Comparison of ENCODE assay signal across 8 cellular contexts in the genomic region with DNA sequence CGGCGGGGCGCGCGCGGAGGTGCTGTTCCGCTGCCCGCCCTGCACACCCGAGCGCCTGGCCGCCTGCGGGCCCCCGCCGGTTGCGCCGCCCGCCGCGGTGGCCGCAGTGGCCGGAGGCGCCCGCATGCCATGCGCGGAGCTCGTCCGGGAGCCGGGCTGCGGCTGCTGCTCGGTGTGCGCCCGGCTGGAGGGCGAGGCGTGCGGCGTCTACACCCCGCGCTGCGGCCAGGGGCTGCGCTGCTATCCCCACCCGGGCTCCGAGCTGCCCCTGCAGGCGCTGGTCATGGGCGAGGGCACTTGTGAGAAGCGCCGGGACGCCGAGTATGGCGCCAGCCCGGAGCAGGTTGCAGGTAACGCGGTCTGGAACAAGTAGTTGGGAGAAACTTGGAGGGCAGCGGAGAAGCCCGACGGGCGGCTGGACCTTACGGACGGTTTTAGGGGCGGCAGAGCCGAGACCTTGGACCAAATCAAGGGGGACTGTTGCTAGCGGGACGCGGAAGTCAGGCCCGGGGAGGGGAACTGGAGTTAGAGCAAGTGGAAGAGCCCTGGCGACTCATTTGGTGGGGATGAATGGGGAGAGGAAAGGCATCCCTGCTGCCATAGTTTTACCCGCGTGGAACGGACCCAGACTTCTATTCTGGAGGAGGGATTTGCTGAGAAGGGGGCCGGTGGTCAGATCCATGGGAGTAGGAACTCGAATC. TPM values are rescaled to one million over a fixed set of nuclear protein-coding genes. Genes with fewer than 3 reads are reported as not detected.
A peak's percentile ranks its signal among the peaks of the same experiment; 100 is the strongest.
DNase-seq lines count a peak whose midpoint lies in the region; ATAC-seq and TF ChIP-seq lines count a peak whose summit lies in the region.

No MANE protein-coding gene starts in this region.

- no peaks in the 10 kb centered on the region for H3K9me2 ChIP-seq in PC-3 (replicated peaks; ENCODE audit: low read length)

- H3K4me3 ChIP-seq in PC-3 (ENCODE audit: low read length) = peak overlapping the region; percentile 95

- H3K4me1 ChIP-seq in PC-3 (ENCODE audit: insufficient read depth, low read length) = peaks cover 32% of the 10 kb centered on the region

- peaks cover 9% of the 10 kb centered on the region for H3K27me3 ChIP-seq in PC-3 (ENCODE audit: low read length)

- peak overlapping the region; percentile 65 for H3K9ac ChIP-seq in PC-3 (ENCODE audit: low read length)

- H3K36me3 ChIP-seq in PC-3 (ENCODE audit: low read depth, low read length) = no peaks in the 10 kb centered on the region

- H3K9me3 Mint-ChIP-seq in endothelial cell (ENCODE audit: unreplicated experiment) = no peaks in the 10 kb centered on the region
- no peaks in the 10 kb centered on the region for H3K9me3 Mint-ChIP-seq in nephron progenitor cell

- DNase-seq in NCI-H1417 (lab: John Stamatoyannopoulos, UW) = peak; percentile 1 to 78 (median 73)
- no peak for DNase-seq in NCI-H1417 treated with DMSO at 0.1 percent for 48 hours (lab: John Stamatoyannopoulos, UW)
- peak; percentile 25 for DNase-seq in PC-3
- DNase-seq in endothelial cell (ENCODE audit: low spot score) = peak; percentile 41
- no peak for DNase-seq in nephron progenitor cell
- no peak for DNase-seq in NAMALWA (ENCODE audit: low spot score)

- no peak overlapping the region for H3K27ac ChIP-seq in PC-3 (ENCODE audit: low read length)

- no TSS peak for BruUV-seq in PC-3 (replicated peaks; lab: Mats Ljungman, UMichigan)

- no peaks in the 10 kb centered on the region for H3K9me3 ChIP-seq in PC-3 (ENCODE audit: low read length)

- POLR2A ChIA-PET in PC-3 (lab: Charles Lee; ENCODE audit: unreplicated experiment) = no interaction called here

- H2AFZ ChIP-seq in PC-3 (ENCODE audit: low read length) = peak overlapping the region; percentile 96

- H3K79me2 ChIP-seq in PC-3 (ENCODE audit: low read length) = peaks cover 28% of the 10 kb centered on the region

- peak overlapping the region; percentile 97 for H3K27ac Mint-ChIP-seq in endothelial cell (ENCODE audit: unreplicated experiment)
- H3K27ac Mint-ChIP-seq in nephron progenitor cell = peak overlapping the region; percentile 36

- H3F3A ChIP-seq in PC-3 (ENCODE audit: low read length, unreplicated experiment) = no peaks in the 10 kb centered on the region

- peaks cover 50% of the 10 kb centered on the region for H3K4me1 Mint-ChIP-seq in endothelial cell (ENCODE audit: unreplicated experiment)
- peaks cover 57% of the 10 kb centered on the region for H3K4me1 Mint-ChIP-seq in nephron progenitor cell

- H3K4me3 Mint-ChIP-seq in endothelial cell (ENCODE audit: unreplicated experiment) (peak overlapping the region; percentile 100), nephron progenitor cell (peak overlapping the region; percentile 98)

- no peaks in the 10 kb centered on the region for H4K20me1 ChIP-seq in PC-3 (ENCODE audit: low read length)

- H3K4me2 ChIP-seq in PC-3 (ENCODE audit: low read length) = peak overlapping the region; percentile 99

- CTCF ChIA-PET in PC-3 (lab: Charles Lee) = no interaction called here

- ATAC-seq in PC-3 (peak; percentile 35), HG02870 (IDR thresholded peaks at IDR 0.05; ENCODE audit: unreplicated experiment) (no peak), GM18907 (IDR thresholded peaks at IDR 0.05; ENCODE audit: unreplicated experiment) (no peak)

- intact Hi-C loops in PC-3 (cut with micrococcal nuclease) = no loop called here

- H3K27me3 Mint-ChIP-seq in endothelial cell (ENCODE audit: unreplicated experiment) = peaks cover 30% of the 10 kb centered on the region
- peaks cover 14% of the 10 kb centered on the region for H3K27me3 Mint-ChIP-seq in nephron progenitor cell (ENCODE audit: low read depth, poor library complexity)

- no peak for TF ChIP-seq CTCF in PC-3 (conservative IDR thresholded peaks at IDR 0.05; ENCODE audit: low read depth, low read length)
- no peak for TF ChIP-seq CTCF in endothelial cell (IDR thresholded peaks at IDR 0.05; ENCODE audit: unreplicated experiment)
- no peak for TF ChIP-seq CTCF in nephron progenitor cell (IDR thresholded peaks at IDR 0.05)

- H3K36me3 Mint-ChIP-seq in endothelial cell (ENCODE audit: low read depth, unreplicated experiment) (peaks cover 32% of the 10 kb centered on the region), nephron progenitor cell (ENCODE audit: low read depth) (peaks cover 7% of the 10 kb centered on the region)

RNA-seq across cellular contexts. Expression of gene IGFBP2, which starts 0.5 kb away (rescaled TPM):
- 174 and 183 TPM in 2 replicates for total RNA-seq in PC-3 (2014; rRNA removed)
- 1,170 TPM for total RNA-seq in endothelial cell (ENCODE audit: unreplicated experiment)

Comparison
In these comparisons a context has a peak if more than half of its experiments do, and no peak if none do; other contexts are left out.
1. DNase-seq: peak in NCI-H1417 (3 of 3), PC-3 (single experiment) and endothelial cell (single experiment); none in NCI-H1417 treated with DMSO at 0.1 percent for 48 hours (single experiment), nephron progenitor cell (single experiment) and NAMALWA (single experiment).